1 cellular context compared by ENCODE assay signal in genomic region chr9:112308576-112308975, GRCh38.
TF ChIP-seq lines count a peak whose summit lies in the region.

No MANE protein-coding gene starts in this region.

TF ChIP-seq in WTC11, 78 proteins besides CTCF, POLR2A, EP300 and RAD21 (continued from another document):
- TF ChIP-seq E2F4 (CRISPR knock-in tag; IDR thresholded peaks at IDR 0.05; ENCODE audit: borderline replicate concordance, low read depth) (no peak), ESRRA (CRISPR knock-in tag; IDR thresholded peaks at IDR 0.05; ENCODE audit: borderline replicate concordance) (no peak), MLX (CRISPR knock-in tag; IDR thresholded peaks at IDR 0.05) (no peak), SMAD3 (CRISPR knock-in tag; IDR thresholded peaks at IDR 0.05; ENCODE audit: borderline replicate concordance) (no peak), ATF1 (CRISPR knock-in tag; IDR thresholded peaks at IDR 0.05) (no peak)
